Comparison of ENCODE assay signal across 8 cellular contexts in the genomic region with DNA sequence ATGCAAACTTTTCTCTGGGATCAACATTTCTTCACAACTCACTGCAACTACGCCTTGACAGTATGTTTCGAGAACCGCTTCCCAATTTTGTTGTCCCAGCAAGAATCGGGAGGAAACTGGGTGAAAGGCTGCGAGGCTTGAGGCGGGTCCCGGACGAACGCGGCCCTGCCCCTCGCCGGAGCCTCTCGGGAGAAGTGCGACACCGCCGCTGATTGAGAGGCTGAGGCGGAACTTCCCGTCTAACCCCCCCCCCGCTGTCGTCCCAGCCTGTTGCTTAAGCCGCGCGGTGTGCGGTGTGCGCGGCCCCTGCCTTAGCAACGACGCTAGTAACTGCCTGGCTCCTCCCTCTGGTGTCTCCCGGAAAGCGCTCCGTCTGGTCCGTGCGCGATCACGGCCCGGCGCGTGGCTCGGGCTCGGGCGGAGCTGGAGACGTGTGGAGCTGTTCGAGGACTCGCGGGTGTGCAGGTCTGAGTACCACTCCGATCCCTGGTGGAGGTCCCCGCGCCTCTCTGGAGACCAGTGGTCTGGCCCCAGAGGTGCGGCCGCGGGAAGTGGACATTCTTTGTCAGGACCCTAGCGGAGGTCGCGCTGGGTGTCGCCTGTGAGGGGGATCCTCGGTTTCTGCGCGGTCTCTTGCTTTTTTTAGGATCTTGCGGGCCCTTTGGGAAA. TPM values are rescaled to one million over a fixed set of nuclear protein-coding genes. Genes with fewer than 3 reads are reported as not detected.
DNase-seq lines count a peak whose midpoint lies in the region; ATAC-seq and TF ChIP-seq lines count a peak whose summit lies in the region.

A gene with protein sequence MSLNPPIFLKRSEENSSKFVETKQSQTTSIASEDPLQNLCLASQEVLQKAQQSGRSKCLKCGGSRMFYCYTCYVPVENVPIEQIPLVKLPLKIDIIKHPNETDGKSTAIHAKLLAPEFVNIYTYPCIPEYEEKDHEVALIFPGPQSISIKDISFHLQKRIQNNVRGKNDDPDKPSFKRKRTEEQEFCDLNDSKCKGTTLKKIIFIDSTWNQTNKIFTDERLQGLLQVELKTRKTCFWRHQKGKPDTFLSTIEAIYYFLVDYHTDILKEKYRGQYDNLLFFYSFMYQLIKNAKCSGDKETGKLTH (plus strand): TSS at position 391 of the 669 bp plus-strand sequence. CDS start 4,120 bp downstream, outside the sequence.
A gene with protein sequence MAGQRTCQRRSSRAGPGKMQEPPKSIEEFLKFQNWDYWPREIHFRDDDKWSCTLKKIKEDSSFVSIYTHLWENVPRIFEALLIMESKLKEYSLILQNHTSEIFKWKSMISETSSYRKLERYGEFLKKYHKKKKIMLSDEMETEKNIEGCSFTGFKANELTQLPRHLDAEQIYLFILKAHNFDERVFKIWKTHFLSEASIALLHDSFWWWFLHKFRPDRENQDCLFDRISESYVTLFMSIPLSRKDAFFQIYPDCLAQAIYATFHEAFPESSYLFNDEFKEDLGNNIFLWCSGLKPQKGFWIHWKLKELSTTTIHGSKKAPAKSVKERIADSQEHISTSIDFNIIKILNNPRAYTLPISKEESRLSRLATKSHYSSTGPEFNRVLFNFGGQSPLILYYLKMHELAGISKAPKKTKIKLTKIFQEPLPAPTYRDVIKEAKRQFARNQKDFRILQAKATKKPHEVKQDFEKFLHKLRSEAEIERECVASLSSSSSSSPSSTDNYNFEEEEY (minus strand): TSS at position 161 of the 669 bp plus-strand sequence. CDS start 5,647 bp downstream, outside the sequence.

- H3K9me3 ChIP-seq in spleen: peaks cover 0 to 29% (median 24%) of the 10 kb centered on the region in 8 donors

- peaks cover 11 to 43% (median 28%) of the 10 kb centered on the region in 6 donors for H3K4me1 ChIP-seq in spleen

- H3K27me3 ChIP-seq in spleen (replicated peaks in 1 of 7): no peaks in the 10 kb centered on the region

- H3K36me3 Mint-ChIP-seq in WTC11: peaks cover 24% of the 10 kb centered on the region

- H3K9me3 Mint-ChIP-seq in WTC11: peaks cover 17% of the 10 kb centered on the region

- TF ChIP-seq POLR2A in GM18951 (IDR thresholded peaks at IDR 0.05; ENCODE audit: extremely low read depth, insufficient read depth, insufficient read length) (peak; percentile 93), spleen (IDR thresholded peaks at IDR 0.05) (peak; percentile 6 to 83 (median 64))

- TF ChIP-seq CTCF in WTC11 (IDR thresholded peaks at IDR 0.05) (no peak), spleen (IDR thresholded peaks at IDR 0.05 in 8 of 11, conservative IDR thresholded peaks at IDR 0.05 in 3 of 11) (peak in 4 of 11 experiments; percentile 7 to 40 (median 20))

- CTCF ChIA-PET in WTC11 (lab: Charles Lee): no interaction called here

- H3K27ac ChIP-seq in caudate nucleus (ENCODE audit: low read depth, low read length) (peak within 1 kb of the TSS; percentile 92), spleen (peak within 1 kb of the TSS; percentile 83 to 94 (median 90))

- in situ Hi-C loops in GM18951 (cut with MboI; ENCODE audit: low sequenced_read_pairs, unreplicated experiment): no loop called here

- H3K27ac Mint-ChIP-seq in WTC11: peak within 1 kb of the TSS; percentile 99

- peaks cover 0 to 14% (median 8%) of the 10 kb centered on the region in 6 donors for H3K36me3 ChIP-seq in spleen

- POLR2A ChIA-PET in WTC11 (lab: Charles Lee): interaction anchor here (0.6 to 1.0 kb wide), 2 partner anchors 759 to 764 kb away, joined by 3 read pairs; no protein-coding TSS in a partner anchor

- DNase-seq in AG08396 (ENCODE audit: low spot score) (peak; percentile 92), NCI-H2227 treated with DMSO at 0.1 percent for 48 hours (lab: John Stamatoyannopoulos, UW) (peak; percentile 93), WTC11 (ENCODE audit: low spot score) (peak; percentile 94), caudate nucleus (lab: John Stamatoyannopoulos, UW) (peak; percentile 11 to 97 (median 92)), inferior parietal cortex (ENCODE audit: extremely low spot score) (peak; percentile 93), spleen (peak; percentile 99)

- intact Hi-C loops in spleen (cut with DNase I; ENCODE audit: low total_unique reads): no loop called here

- H3K4me3 Mint-ChIP-seq in WTC11: peak within 1 kb of the TSS; percentile 97

- WGBS in spleen, 5 donors: 0 to 1% (median 0%) methylated on average over 48 to 59 of the region's 59 CpGs

- H3K4me3 ChIP-seq in spleen: peak within 1 kb of the TSS; percentile 57 to 77 (median 64)

- no peaks in the 10 kb centered on the region for H3K27me3 Mint-ChIP-seq in WTC11 (ENCODE audit: low read depth)

- H3K4me1 Mint-ChIP-seq in WTC11: peaks cover 27% of the 10 kb centered on the region

- ATAC-seq in HG03175 (IDR thresholded peaks at IDR 0.05; ENCODE audit: unreplicated experiment) (peak; percentile 98), WTC11 (peak; percentile 99)

TF ChIP-seq in WTC11, 78 proteins besides CTCF, POLR2A, EP300 and RAD21 (continues in another document):
- TF ChIP-seq ZNF317 (CRISPR knock-in tag; IDR thresholded peaks at IDR 0.05; ENCODE audit: borderline replicate concordance, low read depth) (0 out of 2 replicates have a peak, but pooled peaks have one; percentile 56), ZNF423 (CRISPR knock-in tag; IDR thresholded peaks at IDR 0.05) (no peak), PRRX2 (CRISPR knock-in tag; IDR thresholded peaks at IDR 0.05) (no peak), ZNF396 (CRISPR knock-in tag; IDR thresholded peaks at IDR 0.05; ENCODE audit: borderline replicate concordance) (no peak), FOXP1 (CRISPR knock-in tag; IDR thresholded peaks at IDR 0.05; ENCODE audit: borderline replicate concordance) (peak; percentile 84; the same call in 1 of the 2 replicates), NR1H2 (CRISPR knock-in tag; IDR thresholded peaks at IDR 0.05) (no peak), NFATC4 (CRISPR knock-in tag; IDR thresholded peaks at IDR 0.05) (no peak), GABPB1 (CRISPR knock-in tag; IDR thresholded peaks at IDR 0.05) (peak; percentile 91), GTF2I (CRISPR knock-in tag; conservative IDR thresholded peaks at IDR 0.05) (no peak), ZNF121 (CRISPR knock-in tag; IDR thresholded peaks at IDR 0.05) (peak; percentile 70; the same call in 1 of the 2 replicates), MYBL2 (CRISPR knock-in tag; IDR thresholded peaks at IDR 0.05) (peak; percentile 92)
- TF ChIP-seq, protein P1, sequence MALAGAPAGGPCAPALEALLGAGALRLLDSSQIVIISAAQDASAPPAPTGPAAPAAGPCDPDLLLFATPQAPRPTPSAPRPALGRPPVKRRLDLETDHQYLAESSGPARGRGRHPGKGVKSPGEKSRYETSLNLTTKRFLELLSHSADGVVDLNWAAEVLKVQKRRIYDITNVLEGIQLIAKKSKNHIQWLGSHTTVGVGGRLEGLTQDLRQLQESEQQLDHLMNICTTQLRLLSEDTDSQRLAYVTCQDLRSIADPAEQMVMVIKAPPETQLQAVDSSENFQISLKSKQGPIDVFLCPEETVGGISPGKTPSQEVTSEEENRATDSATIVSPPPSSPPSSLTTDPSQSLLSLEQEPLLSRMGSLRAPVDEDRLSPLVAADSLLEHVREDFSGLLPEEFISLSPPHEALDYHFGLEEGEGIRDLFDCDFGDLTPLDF (CRISPR knock-in tag; IDR thresholded peaks at IDR 0.05): 0 out of 2 replicates have a peak, but pooled peaks have one; percentile 69
- TF ChIP-seq, protein P2, sequence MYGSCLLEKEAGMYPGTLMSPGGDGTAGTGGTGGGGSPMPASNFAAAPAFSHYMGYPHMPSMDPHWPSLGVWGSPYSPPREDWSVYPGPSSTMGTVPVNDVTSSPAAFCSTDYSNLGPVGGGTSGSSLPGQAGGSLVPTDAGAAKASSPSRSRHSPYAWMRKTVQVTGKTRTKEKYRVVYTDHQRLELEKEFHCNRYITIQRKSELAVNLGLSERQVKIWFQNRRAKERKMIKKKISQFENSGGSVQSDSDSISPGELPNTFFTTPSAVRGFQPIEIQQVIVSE (CRISPR knock-in tag; IDR thresholded peaks at IDR 0.05; ENCODE audit: borderline replicate concordance): no peak
- TF ChIP-seq, protein P3, sequence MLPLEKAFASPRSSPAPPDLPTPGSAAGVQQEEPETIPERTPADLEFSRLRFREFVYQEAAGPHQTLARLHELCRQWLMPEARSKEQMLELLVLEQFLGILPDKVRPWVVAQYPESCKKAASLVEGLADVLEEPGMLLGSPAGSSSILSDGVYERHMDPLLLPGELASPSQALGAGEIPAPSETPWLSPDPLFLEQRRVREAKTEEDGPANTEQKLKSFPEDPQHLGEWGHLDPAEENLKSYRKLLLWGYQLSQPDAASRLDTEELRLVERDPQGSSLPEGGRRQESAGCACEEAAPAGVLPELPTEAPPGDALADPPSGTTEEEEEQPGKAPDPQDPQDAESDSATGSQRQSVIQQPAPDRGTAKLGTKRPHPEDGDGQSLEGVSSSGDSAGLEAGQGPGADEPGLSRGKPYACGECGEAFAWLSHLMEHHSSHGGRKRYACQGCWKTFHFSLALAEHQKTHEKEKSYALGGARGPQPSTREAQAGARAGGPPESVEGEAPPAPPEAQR (CRISPR knock-in tag; IDR thresholded peaks at IDR 0.05): no peak
- TF ChIP-seq, protein P4, sequence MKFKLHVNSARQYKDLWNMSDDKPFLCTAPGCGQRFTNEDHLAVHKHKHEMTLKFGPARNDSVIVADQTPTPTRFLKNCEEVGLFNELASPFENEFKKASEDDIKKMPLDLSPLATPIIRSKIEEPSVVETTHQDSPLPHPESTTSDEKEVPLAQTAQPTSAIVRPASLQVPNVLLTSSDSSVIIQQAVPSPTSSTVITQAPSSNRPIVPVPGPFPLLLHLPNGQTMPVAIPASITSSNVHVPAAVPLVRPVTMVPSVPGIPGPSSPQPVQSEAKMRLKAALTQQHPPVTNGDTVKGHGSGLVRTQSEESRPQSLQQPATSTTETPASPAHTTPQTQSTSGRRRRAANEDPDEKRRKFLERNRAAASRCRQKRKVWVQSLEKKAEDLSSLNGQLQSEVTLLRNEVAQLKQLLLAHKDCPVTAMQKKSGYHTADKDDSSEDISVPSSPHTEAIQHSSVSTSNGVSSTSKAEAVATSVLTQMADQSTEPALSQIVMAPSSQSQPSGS (CRISPR knock-in tag; IDR thresholded peaks at IDR 0.05; ENCODE audit: borderline replicate concordance, low read depth): no peak

RNA-seq across cellular contexts. Expression of the first gene that starts in this region (rescaled TPM):
- total RNA-seq in WTC11 (2021) (28.9 to 32.5 TPM (median 30.8 TPM) in 3 replicates), spleen (10 to 100 TPM in 6 of 7 donors, 1 to 10 TPM in 1; 8.2 to 25.5 (median 21.6) TPM)
- 10 to 100 TPM; 12.9 to 14.8 (median 13.0) TPM for polyA plus RNA-seq in spleen

RNA-seq across cellular contexts. Expression of the second gene that starts in this region (rescaled TPM):
- total RNA-seq in WTC11 (2021) (4.9 to 6.8 TPM (median 5.0 TPM) in 3 replicates), spleen (1 to 10 TPM; 4.1 to 7.5 (median 5.7) TPM)
- polyA plus RNA-seq in spleen: 1 to 10 TPM; 4.1 to 4.5 (median 4.4) TPM

Comparison
In these comparisons a context has a peak if more than half of its experiments do, and no peak if none do; other contexts are left out.
1. Peak in every context shown above with its lines: DNase-seq, ATAC-seq, H3K4me3 ChIP-seq and H3K27ac ChIP-seq.